In the genomic region with DNA sequence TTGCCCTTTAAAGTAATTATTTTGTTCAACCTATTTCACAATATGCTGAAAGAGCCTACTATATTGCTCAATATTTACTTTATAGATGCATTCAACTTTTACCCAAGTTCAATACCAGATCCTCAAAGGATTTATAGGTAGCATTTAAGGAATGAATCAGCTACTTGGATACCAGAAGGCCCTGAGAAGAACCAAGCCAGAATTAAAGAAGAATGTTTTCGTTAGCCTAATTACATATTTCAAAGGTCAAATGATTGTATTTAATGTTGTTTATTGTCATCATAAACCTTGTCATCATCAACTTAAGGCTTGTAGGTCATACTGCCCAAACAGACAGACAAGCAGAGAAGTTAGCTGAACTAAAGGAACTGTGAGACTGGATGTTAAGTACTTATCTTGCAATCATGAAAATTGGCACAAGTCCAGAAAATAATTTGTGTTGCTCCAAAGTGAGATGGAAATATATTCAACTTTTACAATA, we compare ENCODE assay signal across 1 cellular context.
TF ChIP-seq lines count a peak whose summit lies in the region.

No MANE protein-coding gene starts in this region.

TF ChIP-seq in endothelial cell of umbilical vein, 7 proteins besides CTCF, POLR2A, EP300 and RAD21 (continued from another document):
- no peak for TF ChIP-seq POLR2AphosphoS5 (IDR thresholded peaks at IDR 0.05; ENCODE audit: insufficient read depth, low read depth, low read length)
- TF ChIP-seq GATA2 (IDR thresholded peaks at IDR 0.05; ENCODE audit: insufficient read depth, insufficient read length, low read depth, low read length), result no peak
